ENCODE assay signal across 8 cellular contexts in genomic region chr11:74949748-74950127, GRCh38. TPM values are rescaled to one million over a fixed set of nuclear protein-coding genes. Genes with fewer than 3 reads are reported as not detected.
A peak's percentile ranks its signal among the peaks of the same experiment; 100 is the strongest.
DNase-seq lines count a peak whose midpoint lies in the region; ATAC-seq and TF ChIP-seq lines count a peak whose summit lies in the region.

No MANE protein-coding gene starts in this region.

- in situ Hi-C loops in IMR-90 (cut with MboI; ENCODE audit: low sequenced_read_pairs): no loop called here

- H3K56ac ChIP-seq in IMR-90 (ENCODE audit: extremely low read depth, insufficient read depth, low read length): peak overlapping the region; percentile 94

- BruUV-seq in IMR-90 (replicated peaks; lab: Mats Ljungman, UMichigan): no TSS peak

- no peak for TF ChIP-seq RAD21 in IMR-90 (IDR thresholded peaks at IDR 0.05; ENCODE audit: low read length)

- CTCF ChIA-PET in IMR-90 (lab: Yijun Ruan, JAX): no interaction called here

- TF ChIP-seq CTCF in IMR-90 (conservative IDR thresholded peaks at IDR 0.05; ENCODE audit: low read depth, low read length): no peak
- TF ChIP-seq CTCF in breast epithelium (IDR thresholded peaks at IDR 0.05): no peak

- H3K36me3 ChIP-seq in IMR-90 (ENCODE audit: control insufficient read depth, insufficient read depth, low read length) (peaks cover 2% of the 10 kb centered on the region; the same call in 1 of the 2 replicates), breast epithelium (no peaks in the 10 kb centered on the region), mesenchymal stem cell (ENCODE audit: control insufficient read depth in 1 of 2, insufficient read depth in 2 of 2, low read depth in 1 of 2, low read length in 2 of 2) (peaks cover 0 to 28% of the 10 kb centered on the region in 2 experiments)

- H4K91ac ChIP-seq in IMR-90 (ENCODE audit: insufficient read depth, low read depth, low read length): peak overlapping the region; percentile 94
- H4K91ac ChIP-seq in mesenchymal stem cell (ENCODE audit: low read length): no peak overlapping the region

- H3K27me3 ChIP-seq in IMR-90 (ENCODE audit: control insufficient read depth, insufficient read depth, low read length) (no peaks in the 10 kb centered on the region), breast epithelium (no peaks in the 10 kb centered on the region), mesenchymal stem cell (ENCODE audit: control insufficient read depth in 1 of 2, insufficient read depth in 1 of 2, low read length in 2 of 2) (no peaks in the 10 kb centered on the region)

- H2AK5ac ChIP-seq in IMR-90 (ENCODE audit: low read depth, low read length) (peak overlapping the region; percentile 76), mesenchymal stem cell (ENCODE audit: low read length, severe bottlenecking) (peak overlapping the region; percentile 74)

- H4K5ac ChIP-seq in IMR-90 (ENCODE audit: low read depth, low read length): peak overlapping the region; percentile 33; the same call in 1 of the 2 replicates

- peaks cover 3% of the 10 kb centered on the region for H3K4me1 ChIP-seq in IMR-90 (ENCODE audit: control insufficient read depth, insufficient read depth, low read length)
- H3K4me1 ChIP-seq in breast epithelium: peaks cover 0 to 9% of the 10 kb centered on the region in 2 donors
- peaks cover 5% of the 10 kb centered on the region for H3K4me1 ChIP-seq in mesenchymal stem cell (ENCODE audit: control insufficient read depth, insufficient read depth, low read depth, low read length)

- H2AFZ ChIP-seq in IMR-90 (replicated peaks; ENCODE audit: low read length, poor library complexity): peak overlapping the region; percentile 97
- H2AFZ ChIP-seq in mesenchymal stem cell (ENCODE audit: low read depth, low read length): no peak overlapping the region

- peak overlapping the region; percentile 82 for H3K23ac ChIP-seq in IMR-90 (ENCODE audit: low read depth, low read length)
- H3K23ac ChIP-seq in mesenchymal stem cell (ENCODE audit: low read length in 2 of 2): no peak overlapping the region

- TF ChIP-seq POLR2A in IMR-90 (IDR thresholded peaks at IDR 0.05; ENCODE audit: low read depth, low read length) (no peak), breast epithelium (IDR thresholded peaks at IDR 0.05) (no peak)

- H3K9me1 ChIP-seq in IMR-90 (ENCODE audit: insufficient read depth, low read length): peaks cover 6% of the 10 kb centered on the region

- peak overlapping the region; percentile 88 for H3K4me3 ChIP-seq in IMR-90 (ENCODE audit: insufficient read depth, low read depth, low read length)
- H3K4me3 ChIP-seq in breast epithelium: peak overlapping the region; percentile 74 to 93 (median 91)
- peak overlapping the region; percentile 78 to 99 for H3K4me3 ChIP-seq in mesenchymal stem cell (ENCODE audit: insufficient read depth in 1 of 2, low read depth in 1 of 2, low read length in 2 of 2)

- H3K27ac ChIP-seq in IMR-90 (ENCODE audit: insufficient read depth, low read length): peak overlapping the region; percentile 79
- peak overlapping the region in 1 of 2 donors; percentile 90 for H3K27ac ChIP-seq in breast epithelium
- H3K27ac ChIP-seq in mesenchymal stem cell (ENCODE audit: low read length, poor library complexity, severe bottlenecking): peak overlapping the region; percentile 61

- H3K14ac ChIP-seq in IMR-90 (replicated peaks; ENCODE audit: low read depth, low read length) (peak overlapping the region; percentile 97), mesenchymal stem cell (ENCODE audit: low read length in 2 of 2) (no peak overlapping the region)

- H4K20me1 ChIP-seq in IMR-90 (ENCODE audit: insufficient read depth, low read length): peaks cover 36% of the 10 kb centered on the region; the same call in 1 of the 2 replicates

- DNase-seq in AG20443 (ENCODE audit: low spot score) (peak; percentile 59), IMR-90 (peak; percentile 24), breast epithelium (ENCODE audit: low spot score in 2 of 2) (no peak), mesenchymal stem cell (peak; percentile 20), SIG-M5 treated with dmso at 0.1 percent for 504 hours (lab: John Stamatoyannopoulos, UW; ENCODE audit: unreplicated experiment) (no peak), HuH-7.5 (ENCODE audit: low spot score) (no peak), NCI-H1092 treated with DMSO at 0.1 percent for 48 hours (lab: John Stamatoyannopoulos, UW) (no peak)
- DNase-seq in activated CD8-positive, alpha-beta memory T cell treated with anti-CD3 and anti-CD28 coated beads, Interleukin-2, amount 50 U/mL, for 4 hours: no peak

- peak overlapping the region; percentile 49; the same call in 1 of the 2 replicates for H2BK120ac ChIP-seq in IMR-90 (ENCODE audit: low read depth, low read length)
- no peak overlapping the region for H2BK120ac ChIP-seq in mesenchymal stem cell (ENCODE audit: low read depth, low read length)

- H2BK15ac ChIP-seq in IMR-90 (ENCODE audit: low read depth, low read length) (peak overlapping the region; percentile 9; the same call in 1 of the 3 replicates), mesenchymal stem cell (ENCODE audit: low read depth, poor library complexity, severe bottlenecking) (no peak overlapping the region)

- intact Hi-C loops in IMR-90 (cut with micrococcal nuclease) (loop anchor here (2.0 to 5.0 kb wide), 2 partner anchors 39 to 298 kb away; partner anchors contain the start of gene NEU3), breast epithelium (cut with DNase I; ENCODE audit: low total_unique reads) (no loop called here)

- no peaks in the 10 kb centered on the region for H3K9me3 ChIP-seq in IMR-90 (ENCODE audit: control insufficient read depth, insufficient read depth, low read length)
- H3K9me3 ChIP-seq in breast epithelium: no peaks in the 10 kb centered on the region
- H3K9me3 ChIP-seq in mesenchymal stem cell (ENCODE audit: control insufficient read depth, low read length): no peaks in the 10 kb centered on the region

- dilution Hi-C loops in IMR-90 (cut with HindIII; ENCODE audit: low sequenced_read_pairs, unreplicated experiment): no loop called here

- peak; percentile 19; the same call in 1 of the 2 replicates for ATAC-seq in IMR-90 (ENCODE audit: low read depth)

- POLR2A ChIA-PET in IMR-90 (lab: Charles Lee; ENCODE audit: unreplicated experiment): no interaction called here

- H4K8ac ChIP-seq in IMR-90 (ENCODE audit: low read depth in 2 of 2, low read length in 2 of 2): peak overlapping the region; percentile 89 to 90
- peak overlapping the region; percentile 95 for H4K8ac ChIP-seq in mesenchymal stem cell (ENCODE audit: low read length)

- H3K4ac ChIP-seq in IMR-90 (ENCODE audit: low read depth, low read length): peak overlapping the region; percentile 96
- peak overlapping the region in 1 of 2 experiments; percentile 57 for H3K4ac ChIP-seq in mesenchymal stem cell (ENCODE audit: low read depth in 1 of 2, low read length in 2 of 2)

- no CpG with 5 or more reads among the region's 6 CpGs for WGBS in IMR-90 (ENCODE audit: extremely low coverage in 2 of 2, insufficient read length in 1 of 2), 2 experiments
- 0% methylated on average over 6 of the region's 6 CpGs for WGBS in mesenchymal stem cell

- H3K4me2 ChIP-seq in IMR-90 (ENCODE audit: low read depth, low read length) (peak overlapping the region; percentile 84), mesenchymal stem cell (ENCODE audit: low read length, poor library complexity, severe bottlenecking) (peak overlapping the region; percentile 84)

- H2BK12ac ChIP-seq in mesenchymal stem cell (ENCODE audit: low read length in 2 of 2): no peak overlapping the region

- H2BK20ac ChIP-seq in IMR-90 (ENCODE audit: low read depth, low read length): no peak overlapping the region

- peak overlapping the region; percentile 94 for H3K9ac ChIP-seq in IMR-90 (ENCODE audit: low read depth, low read length)
- H3K9ac ChIP-seq in mesenchymal stem cell (ENCODE audit: low read length): peak overlapping the region; percentile 99

- H3K79me1 ChIP-seq in IMR-90 (ENCODE audit: low read depth in 1 of 2, low read length in 2 of 2) (peaks cover 4 to 45% of the 10 kb centered on the region in 2 experiments; a peak in 3 of 4 replicates), mesenchymal stem cell (replicated peaks; ENCODE audit: low read length, poor library complexity, severe bottlenecking) (peaks cover 3% of the 10 kb centered on the region)

- peak overlapping the region; percentile 98 for H2AK9ac ChIP-seq in IMR-90 (replicated peaks; ENCODE audit: low read depth, low read length, poor library complexity)

- H3K18ac ChIP-seq in IMR-90 (ENCODE audit: low read depth, low read length) (no peak overlapping the region), mesenchymal stem cell (ENCODE audit: low read depth in 1 of 2, low read length in 2 of 2) (peak overlapping the region in 1 of 2 experiments; percentile 92)

- H2BK5ac ChIP-seq in IMR-90 (ENCODE audit: low read depth, low read length, poor library complexity, severe bottlenecking) (peak overlapping the region; percentile 64), mesenchymal stem cell (ENCODE audit: low read depth, low read length, poor library complexity, severe bottlenecking) (no peak overlapping the region)

TF ChIP-seq in IMR-90, 13 proteins besides CTCF, POLR2A, EP300 and RAD21:
- no peak for TF ChIP-seq MAFK (IDR thresholded peaks at IDR 0.05; ENCODE audit: low read depth, low read length)
- TF ChIP-seq SMC3 (IDR thresholded peaks at IDR 0.05; ENCODE audit: low read depth, low read length): no peak
- no peak for TF ChIP-seq RCOR1 (IDR thresholded peaks at IDR 0.05; ENCODE audit: insufficient replicate concordance, low read length)

RNA-seq across cellular contexts. Expression of gene SPCS2, which starts 0.7 kb away (rescaled TPM):
- total RNA-seq in IMR-90 (2012; rRNA removed): 13.3 and 15.4 TPM in 2 replicates
- polyA plus RNA-seq in IMR-90 (2012; rRNA removed): 68.8 and 76.0 TPM in 2 replicates
- polyA plus RNA-seq in IMR-90 (2012; cell fraction: cytosol; rRNA removed): 16.6 and 28.7 TPM in 2 replicates
- 1.7 and 11.0 TPM in 2 replicates for polyA plus RNA-seq in IMR-90 (2012; cell fraction: nucleus; rRNA removed; ENCODE audit: low replicate concordance)
- total RNA-seq in breast epithelium: 10 to 100 TPM; 34.1 to 57.8 (median 57.5) TPM
- 106 TPM for polyA plus RNA-seq in mesenchymal stem cell (2013, experiment 1 of 2)
- 105 TPM for polyA plus RNA-seq in mesenchymal stem cell (2013, experiment 2 of 2)

RNA-seq across cellular contexts. Expression of gene XRRA1, which starts 0.8 kb away (rescaled TPM):
- total RNA-seq in IMR-90 (2012; rRNA removed) (5.0 and 6.3 TPM in 2 replicates), breast epithelium (10 to 100 TPM; 18.0 to 33.6 (median 18.4) TPM)
- polyA plus RNA-seq in IMR-90 (2012; rRNA removed): 4.5 and 5.4 TPM in 2 replicates
- 2.7 and 4.3 TPM in 2 replicates for polyA plus RNA-seq in IMR-90 (2012; cell fraction: cytosol; rRNA removed)
- 6.2 and 10.3 TPM in 2 replicates for polyA plus RNA-seq in IMR-90 (2012; cell fraction: nucleus; rRNA removed; ENCODE audit: low replicate concordance)
- 4.7 TPM for polyA plus RNA-seq in mesenchymal stem cell (2013, experiment 1 of 2)
- polyA plus RNA-seq in mesenchymal stem cell (2013, experiment 2 of 2): 4.9 TPM

RNA-seq across cellular contexts. Expression of gene NEU3, which starts 39.0 kb away (rescaled TPM):
- 8.3 and 10.6 TPM in 2 replicates for total RNA-seq in IMR-90 (2012; rRNA removed)
- polyA plus RNA-seq in IMR-90 (2012; rRNA removed): 5.1 and 5.5 TPM in 2 replicates
- 2.8 and 3.4 TPM in 2 replicates for polyA plus RNA-seq in IMR-90 (2012; cell fraction: cytosol; rRNA removed)
- 18.9 and 19.2 TPM in 2 replicates for polyA plus RNA-seq in IMR-90 (2012; cell fraction: nucleus; rRNA removed; ENCODE audit: low replicate concordance)
- 10 to 100 TPM; 11.8 to 12.8 (median 12.4) TPM for total RNA-seq in breast epithelium
- 3.6 TPM for polyA plus RNA-seq in mesenchymal stem cell (2013, experiment 1 of 2)
- 3.0 TPM for polyA plus RNA-seq in mesenchymal stem cell (2013, experiment 2 of 2)

Comparison
In these comparisons a context has a peak if more than half of its experiments do, and no peak if none do; other contexts are left out.
1. DNase-seq: peak in AG20443 (single experiment), IMR-90 (single experiment) and mesenchymal stem cell (single experiment); none in breast epithelium (0 of 2), SIG-M5 treated with dmso at 0.1 percent for 504 hours (single experiment), HuH-7.5 (single experiment), NCI-H1092 treated with DMSO at 0.1 percent for 48 hours (single experiment) and activated CD8-positive, alpha-beta memory T cell treated with anti-CD3 and anti-CD28 coated beads, Interleukin-2, amount 50 U/mL, for 4 hours (single experiment).
2. Peak in every context shown above with its lines, with median percentiles within 50 percentile points of each other: H3K4me3 ChIP-seq.